12 cellular contexts compared by ENCODE assay signal in the genomic region with DNA sequence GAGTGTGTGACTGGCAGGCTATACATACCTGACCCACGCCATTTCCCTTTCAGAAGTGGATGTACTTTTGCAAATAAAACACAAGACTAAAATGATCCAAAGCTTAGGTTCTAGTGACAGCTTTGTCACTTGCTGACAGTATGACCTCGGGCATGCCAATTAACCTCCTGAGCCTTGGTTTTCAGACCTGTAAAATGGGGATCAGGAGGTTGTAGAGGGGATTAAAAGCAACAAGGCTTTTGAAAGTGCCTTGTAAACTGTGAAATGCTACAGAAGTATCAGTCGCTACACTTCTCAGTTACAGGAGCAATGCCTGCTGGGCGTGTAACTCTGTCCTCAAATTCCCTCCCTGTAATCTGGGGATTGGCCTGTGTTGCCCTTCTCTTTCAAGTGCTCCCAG. TPM values are rescaled to one million over a fixed set of nuclear protein-coding genes. Genes with fewer than 3 reads are reported as not detected.
DNase-seq lines count a peak whose midpoint lies in the region; FAIRE-seq and TF ChIP-seq lines count a peak whose summit lies in the region.
"Had no signal": no experiment of that assay in that cellular context is flagged by ENCODE, and none has a peak within 500 bp of the region (broad histone marks: within the 10 kb centered on the region; RNA-seq: fewer than 3 reads in every experiment).

No MANE protein-coding gene starts in this region.

- peak overlapping the region; percentile 95 for H3K4me3 Mint-ChIP-seq in glutamatergic neuron (ENCODE audit: unreplicated experiment)

- peaks cover 13% of the 10 kb centered on the region for H3K9me3 Mint-ChIP-seq in glutamatergic neuron (ENCODE audit: unreplicated experiment)

- H3K36me3 Mint-ChIP-seq in glutamatergic neuron (ENCODE audit: unreplicated experiment), result peaks cover 9% of the 10 kb centered on the region

- peaks cover 3% of the 10 kb centered on the region for H3K27me3 Mint-ChIP-seq in glutamatergic neuron (ENCODE audit: unreplicated experiment)

- TF ChIP-seq POLR2A in GM12891 (IDR thresholded peaks at IDR 0.05; ENCODE audit: low read depth, low read length), result no peak

- FAIRE-seq in GM12891 (lab: Jason Lieb, UNC), result no peak
- FAIRE-seq: GM12892 had no signal

- H3K4me1 Mint-ChIP-seq in glutamatergic neuron (ENCODE audit: low read depth, unreplicated experiment), result peaks cover 15% of the 10 kb centered on the region

- DNase-seq in HAP-1 (ENCODE audit: low spot score in 2 of 2) (peak; percentile 25 to 51), SK-N-MC (ENCODE audit: low read depth, low spot score) (no peak), glutamatergic neuron (no peak), skeletal muscle cell (ENCODE audit: low read depth) (no peak), DMS53 treated with DMSO at 0.1 percent for 48 hours (lab: John Stamatoyannopoulos, UW; ENCODE audit: unreplicated experiment) (no peak), GM12891 (ENCODE audit: insufficient read length, low spot score) (no peak), caudate nucleus (lab: John Stamatoyannopoulos, UW) (no peak)
- DNase-seq: NCI-H1930; stimulated activated naive CD4-positive, alpha-beta T cell treated with Interleukin-2 at 50 U/mL for 16 hours; T1000 had no signal

- TF ChIP-seq CTCF in glutamatergic neuron (IDR thresholded peaks at IDR 0.05; ENCODE audit: partially characterized antibody, unreplicated experiment), result no peak

- H3K27ac ChIP-seq in SK-N-MC (peak overlapping the region; percentile 98), caudate nucleus (ENCODE audit: low read depth, low read length) (no peak overlapping the region)
- H3K27ac ChIP-seq: neutrophil had no signal

- in situ Hi-C loops in HAP-1 (cut with MboI; ENCODE audit: low sequenced_read_pairs), result no loop called here

- H3K27ac Mint-ChIP-seq in glutamatergic neuron (ENCODE audit: unreplicated experiment), result no peak overlapping the region

- H3K4me3 ChIP-seq in HAP-1, result peak overlapping the region; percentile 60
- H3K4me3 ChIP-seq in SK-N-MC, result peak overlapping the region; percentile 96
- H3K4me3 ChIP-seq in skeletal muscle cell (ENCODE audit: low read depth, low read length), result peak overlapping the region; percentile 78

- peak overlapping the region; percentile 91 for H3K9ac ChIP-seq in SK-N-MC (ENCODE audit: insufficient read length)

- H3K9me3 ChIP-seq in HAP-1 (peaks cover 5% of the 10 kb centered on the region), SK-N-MC (ENCODE audit: low read depth, low read length) (0 out of 2 replicates have a peak, but pooled peaks cover 6% of the 10 kb centered on the region)
- H3K9me3 ChIP-seq: neutrophil had no signal

- H3K36me3 ChIP-seq in HAP-1 (replicated peaks), result peaks cover 2% of the 10 kb centered on the region; the same call in 1 of the 2 replicates
- H3K36me3 ChIP-seq in SK-N-MC (ENCODE audit: insufficient read depth, low read length), result peaks cover 39% of the 10 kb centered on the region
- H3K36me3 ChIP-seq: neutrophil had no signal

- peaks cover 13% of the 10 kb centered on the region for H3K4me1 ChIP-seq in HAP-1

- no peaks in the 10 kb centered on the region for H3K27me3 ChIP-seq in HAP-1 (ENCODE audit: low read depth)

TF ChIP-seq in GM12891, 5 proteins besides CTCF, POLR2A, EP300 and RAD21:
- TF ChIP-seq TAF1 (IDR thresholded peaks at IDR 0.05; ENCODE audit: low read depth, low read length) (no peak), POU2F2 (IDR thresholded peaks at IDR 0.05; ENCODE audit: low read depth, low read length) (no peak), PAX5 (IDR thresholded peaks at IDR 0.05; ENCODE audit: insufficient read depth, low read length, severe bottlenecking) (no peak), POLR2AphosphoS5 (IDR thresholded peaks at IDR 0.05; ENCODE audit: low read depth, low read length) (no peak), SPI1 (IDR thresholded peaks at IDR 0.05; ENCODE audit: low read depth, low read length) (no peak)

RNA-seq across cellular contexts. Expression of gene GRB10, which starts 8.7 kb away (rescaled TPM):
- total RNA-seq in glutamatergic neuron (ENCODE audit: unreplicated experiment), result 182 TPM
- 0.10 TPM for polyA plus RNA-seq in GM12891 (2012; ENCODE audit: low read depth, missing spikeins)

Comparison
In these comparisons a context has a peak if more than half of its experiments do, and no peak if none do; other contexts are left out.
1. DNase-seq: peak in HAP-1 (2 of 2); none in SK-N-MC (single experiment), glutamatergic neuron (single experiment), skeletal muscle cell (single experiment), DMS53 treated with DMSO at 0.1 percent for 48 hours (single experiment), GM12891 (single experiment) and caudate nucleus (0 of 61).
2. Peak in every context shown above with its lines, with median percentiles within 50 percentile points of each other: H3K4me3 ChIP-seq.